ENCODE assay signal across 8 cellular contexts in the genomic region with DNA sequence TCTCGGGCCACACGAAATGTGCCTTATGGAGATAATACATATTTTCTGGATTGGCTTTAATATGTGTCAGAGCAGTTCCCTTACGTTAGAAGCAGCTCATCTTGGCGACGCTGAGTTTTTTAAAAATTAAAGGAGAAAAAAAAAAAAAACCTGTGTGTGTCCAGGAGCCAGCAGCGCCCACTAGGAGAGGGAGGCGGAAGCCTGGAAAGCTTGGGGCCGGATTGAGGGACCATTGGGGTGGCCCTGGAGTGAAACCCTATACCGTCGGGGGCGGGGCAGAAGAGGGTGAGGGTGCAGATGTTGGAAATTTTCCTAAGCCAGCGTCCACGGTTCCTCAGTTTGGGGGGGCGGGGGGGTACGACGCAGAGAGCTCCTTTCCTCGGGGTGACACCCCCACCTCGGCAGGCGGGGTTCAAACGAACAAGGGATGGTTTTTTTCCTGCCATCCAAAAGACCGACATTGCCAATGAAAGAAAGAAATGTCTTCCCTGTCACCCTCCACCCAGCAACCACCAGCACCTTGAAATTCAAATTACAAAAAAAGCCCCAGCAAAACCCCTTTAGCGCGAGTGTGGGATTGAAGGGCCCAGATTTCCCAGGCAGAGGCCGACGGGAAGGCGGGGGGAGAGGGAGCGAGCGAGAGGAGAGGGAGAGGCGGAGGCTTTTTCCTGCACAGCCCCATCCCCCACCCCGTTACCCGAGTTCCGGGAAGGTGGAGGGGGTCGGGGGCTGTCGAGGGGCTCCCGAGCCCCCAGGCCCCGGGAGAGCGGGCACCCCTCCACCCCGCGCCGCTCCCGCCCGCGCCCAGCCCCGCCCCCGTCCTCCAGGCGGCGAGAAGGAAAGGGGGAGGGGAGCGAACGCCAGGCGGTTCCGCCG. TPM values are rescaled to one million over a fixed set of nuclear protein-coding genes. Genes with fewer than 3 reads are reported as not detected.
DNase-seq lines count a peak whose midpoint lies in the region; ATAC-seq and TF ChIP-seq lines count a peak whose summit lies in the region.

No MANE protein-coding gene starts in this region.

- peaks cover 34% of the 10 kb centered on the region for H3K79me2 ChIP-seq in osteoblast (ENCODE audit: insufficient read depth, low read length)

- H2AFZ ChIP-seq in osteoblast (ENCODE audit: low read length) = peak overlapping the region; percentile 22

- H3K9me3 ChIP-seq in cardiac muscle cell (ENCODE audit: low read depth) (no peaks in the 10 kb centered on the region), osteoblast (ENCODE audit: low read depth, low read length) (no peaks in the 10 kb centered on the region)

- DNase-seq in stimulated activated CD4-positive, alpha-beta T cell treated with anti-CD3 and anti-CD28 coated beads, Interleukin-12 subunit alpha, Interleukin-12 subunit beta, amount 100 ng/mL, for 4 hours = peak; percentile 2
- no peak for DNase-seq in stimulated activated CD4-positive, alpha-beta T cell treated with anti-CD3 and anti-CD28 coated beads, Interleukin-2, amount 100 ng/mL, for 48 hours
- DNase-seq in NCI-H2171 treated with DMSO at 0.1 percent for 48 hours (lab: John Stamatoyannopoulos, UW) (peak; percentile 59), cardiac muscle cell (ENCODE audit: low read depth in 1 of 2, low spot score in 1 of 2) (peak; percentile 67 to 82), osteoblast (ENCODE audit: insufficient read length, low spot score, missing footprints) (peak; percentile 87)

- H3K4me1 ChIP-seq in cardiac muscle cell (ENCODE audit: low read depth) (peaks cover 10% of the 10 kb centered on the region), osteoblast (ENCODE audit: insufficient read depth, low read length) (no peaks in the 10 kb centered on the region)

- no peaks in the 10 kb centered on the region for H3K27me3 ChIP-seq in cardiac muscle cell
- no peaks in the 10 kb centered on the region for H3K27me3 ChIP-seq in osteoblast (ENCODE audit: insufficient read depth, low read length)

- TF ChIP-seq CTCF in cardiac muscle cell (IDR thresholded peaks at IDR 0.05; ENCODE audit: low read depth, low read length) = peak; percentile 23
- no peak for TF ChIP-seq CTCF in osteoblast (IDR thresholded peaks at IDR 0.05; ENCODE audit: extremely low read depth, low read depth, low read length)

- H3K4me3 ChIP-seq in cardiac muscle cell (peak overlapping the region; percentile 59), osteoblast (ENCODE audit: insufficient read depth, low read length) (peak overlapping the region; percentile 84)

- H4K20me1 ChIP-seq in osteoblast (ENCODE audit: insufficient read depth, low read length) = peaks cover 2% of the 10 kb centered on the region

- H3K36me3 ChIP-seq in cardiac muscle cell (no peaks in the 10 kb centered on the region), osteoblast (ENCODE audit: insufficient read depth, low read length) (no peaks in the 10 kb centered on the region)

- H3K27ac ChIP-seq in adipose tissue (ENCODE audit: low read depth, low read length) = peak overlapping the region; percentile 38
- peak overlapping the region; percentile 94 for H3K27ac ChIP-seq in cardiac muscle cell
- peak overlapping the region; percentile 45 for H3K27ac ChIP-seq in osteoblast (ENCODE audit: low read depth, low read length)

- ATAC-seq in activated CD4-positive, CD25-positive, alpha-beta regulatory T cell treated with anti-CD3 and anti-CD28 coated beads, Interleukin-2, amount 50 U/mL, for 24 hours = no peak
- no peak for ATAC-seq in HG03460 (IDR thresholded peaks at IDR 0.05; ENCODE audit: unreplicated experiment)

- H3K4me2 ChIP-seq in osteoblast (ENCODE audit: insufficient read depth, low read length) = peak overlapping the region; percentile 78

- 1 to 25% (median 1%) methylated on average over 20 to 36 of the region's 52 CpGs for WGBS in adipose tissue, 3 donors

RNA-seq across cellular contexts. Expression of a gene that starts 0.9 kb away (rescaled TPM):
- polyA plus RNA-seq in adipose tissue (10 to 100 TPM in 2 of 3 donors, 1 to 10 TPM in 1; 7.7 to 24.0 (median 17.4) TPM), cardiac muscle cell (83.6 and 130 TPM in 2 replicates)
- total RNA-seq in cardiac muscle cell (93.9 and 142 TPM in 2 replicates), osteoblast (44.8 and 58.6 TPM in 2 replicates)

RNA-seq across cellular contexts. Expression of a gene that starts 17.6 kb away (rescaled TPM):
- 10 to 100 TPM in 2 of 3 donors, 1 to 10 TPM in 1; 7.3 to 14.1 (median 13.5) TPM for polyA plus RNA-seq in adipose tissue
- 8.4 and 15.3 TPM in 2 replicates for total RNA-seq in cardiac muscle cell
- polyA plus RNA-seq in cardiac muscle cell = 6.3 and 10.7 TPM in 2 replicates
- 18.1 and 18.9 TPM in 2 replicates for total RNA-seq in osteoblast

Comparison
In these comparisons a context has a peak if more than half of its experiments do, and no peak if none do; other contexts are left out.
1. DNase-seq: peak in stimulated activated CD4-positive, alpha-beta T cell treated with anti-CD3 and anti-CD28 coated beads, Interleukin-12 subunit alpha, Interleukin-12 subunit beta, amount 100 ng/mL, for 4 hours (single experiment), NCI-H2171 treated with DMSO at 0.1 percent for 48 hours (single experiment), cardiac muscle cell (2 of 2) and osteoblast (single experiment); none in stimulated activated CD4-positive, alpha-beta T cell treated with anti-CD3 and anti-CD28 coated beads, Interleukin-2, amount 100 ng/mL, for 48 hours (0 of 2).
2. H3K27ac ChIP-seq: peak in every context shown above with its lines; median percentile 94 in cardiac muscle cell; 45 in osteoblast; 38 in adipose tissue.